18 cellular contexts compared by ENCODE assay signal in the genomic region with DNA sequence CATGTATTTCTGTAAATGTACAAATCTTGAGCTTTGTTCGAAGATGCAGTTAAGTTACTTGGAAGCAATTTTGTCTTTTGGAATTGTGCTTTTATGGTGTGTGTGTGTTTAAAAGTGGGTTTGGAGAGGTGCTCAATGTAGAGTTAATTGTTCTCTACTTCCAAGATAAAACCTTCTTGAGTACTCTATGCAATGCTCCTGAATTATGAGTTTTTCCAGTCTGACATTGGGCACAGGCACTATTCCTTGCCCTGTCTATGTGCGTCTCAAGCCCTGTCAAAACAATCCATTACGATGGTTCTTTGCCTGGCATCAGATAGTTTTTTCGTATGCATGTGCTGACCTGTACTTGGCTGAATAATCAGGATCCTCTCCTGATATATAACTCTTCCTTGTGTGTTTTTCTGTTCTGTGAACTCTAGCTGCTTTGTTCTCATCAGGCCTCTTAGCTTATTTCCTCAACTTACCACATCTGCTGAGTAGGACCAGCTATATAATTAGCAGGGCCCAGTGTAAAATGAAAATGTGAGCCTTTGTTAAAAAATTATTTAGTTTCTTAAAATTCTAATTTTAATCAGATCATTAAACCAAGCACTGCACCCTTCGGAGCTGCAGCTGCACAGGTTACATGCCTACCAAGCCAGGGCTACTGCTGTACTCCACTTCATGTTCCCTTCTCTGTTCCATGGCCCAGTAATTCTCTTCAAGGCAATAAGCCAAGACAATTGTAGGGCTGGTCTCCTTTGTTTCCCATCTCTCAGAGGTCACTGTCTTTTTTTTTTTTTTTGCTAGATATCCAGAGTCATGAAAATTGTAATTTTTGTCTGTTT.
DNase-seq lines count a peak whose midpoint lies in the region; ATAC-seq and TF ChIP-seq lines count a peak whose summit lies in the region.
"Had no signal": no experiment of that assay in that cellular context is flagged by ENCODE, and none has a peak within 500 bp of the region (broad histone marks: within the 10 kb centered on the region; RNA-seq: fewer than 3 reads in every experiment).

No MANE protein-coding gene starts in this region.

- peaks cover 25% of the 10 kb centered on the region for H3K4me1 ChIP-seq in RWPE2 (ENCODE audit: insufficient read depth, poor library complexity, severe bottlenecking)
- H3K4me1 ChIP-seq: HAP-1 had no signal

- DNase-seq in NCI-H2227 (lab: John Stamatoyannopoulos, UW; ENCODE audit: unreplicated experiment) (peak; percentile 7), NCI-H2227 treated with DMSO at 0.1 percent for 48 hours (lab: John Stamatoyannopoulos, UW) (no peak), RWPE2 (ENCODE audit: low spot score) (no peak), immature natural killer cell (no peak), renal cortical epithelial cell (ENCODE audit: low read depth) (peak; percentile 31), ACHN (no peak), left cardiac atrium (no peak), SIG-M5 treated with dmso at 0.1 percent for 504 hours (lab: John Stamatoyannopoulos, UW; ENCODE audit: unreplicated experiment) (no peak)
- DNase-seq: activated CD4-positive, alpha-beta T cell treated with anti-CD3 and anti-CD28 coated beads, Interleukin-2, amount 50 U/mL, for 1 hour; activated T-cell treated with anti-CD3 and anti-CD28 coated beads, Interleukin-2, amount 50 U/mL, for 4 hours; CD8-positive, alpha-beta memory T cell; central memory CD4-positive, alpha-beta T cell; gastrocnemius medialis; SHP77; stimulated activated CD4-positive, alpha-beta T cell treated with anti-CD3 and anti-CD28 coated beads, Interleukin-4, amount 100 ng/mL, for 4 hours had no signal

- intact Hi-C loops in left cardiac atrium (cut with DNase I) = no loop called here

- H3K27me3 ChIP-seq in RWPE2 (ENCODE audit: insufficient read depth, poor library complexity, severe bottlenecking) = no peaks in the 10 kb centered on the region
- H3K27me3 ChIP-seq: gastrocnemius medialis had no signal

- no peak overlapping the region for H3K4me3 ChIP-seq in RWPE2 (ENCODE audit: severe bottlenecking)
- H3K4me3 ChIP-seq: gastrocnemius medialis, GM12878, HAP-1, thoracic aorta had no signal

- peaks cover 8% of the 10 kb centered on the region for H3K9me3 ChIP-seq in RWPE2 (ENCODE audit: severe bottlenecking)
- H3K9me3 ChIP-seq: HAP-1 had no signal

- TF ChIP-seq CTCF in RWPE2 (IDR thresholded peaks at IDR 0.05; ENCODE audit: poor library complexity, severe bottlenecking) = no peak

- H3K36me3 ChIP-seq in RWPE2 (ENCODE audit: low read depth) = no peaks in the 10 kb centered on the region; the same call in 1 of the 2 replicates
- H3K36me3 ChIP-seq: gastrocnemius medialis, HAP-1, thoracic aorta had no signal

- ATAC-seq in RWPE2 (ENCODE audit: low read depth) = peak; percentile 71
- no peak for ATAC-seq in left cardiac atrium
- ATAC-seq: activated T-cell treated with anti-CD3 and anti-CD28 coated beads, Interleukin-2, amount 50 U/mL, for 4 hours; gastrocnemius medialis; GM12878 had no signal

- H3K27ac Mint-ChIP-seq in immature natural killer cell = peak overlapping the region in 4 of 6 donors; percentile 7 to 44 (median 25)

- no peak overlapping the region for H3K27ac ChIP-seq in RWPE2 (ENCODE audit: poor library complexity, severe bottlenecking)
- H3K27ac ChIP-seq: gastrocnemius medialis, thoracic aorta had no signal

- in situ Hi-C loops in ACHN (cut with HindIII; ENCODE audit: low pct_ligation_motif_present, low pct_unique_long_range_greater_than_20kb, low sequenced_read_pairs) = no loop called here

- peaks cover 61 to 82% of the 10 kb centered on the region in 2 donors for H3K4me1 Mint-ChIP-seq in immature natural killer cell

- peaks cover 0 to 10% (median 4%) of the 10 kb centered on the region in 3 donors for H3K36me3 Mint-ChIP-seq in immature natural killer cell

- H3K9me3 Mint-ChIP-seq in immature natural killer cell = peaks cover 0 to 11% (median 0%) of the 10 kb centered on the region in 6 donors
- H3K9me3 Mint-ChIP-seq: activated T-cell treated with anti-CD3 and anti-CD28 coated beads, Interleukin-2, amount 50 U/mL, for 4 hours had no signal

- peak overlapping the region in 1 of 5 donors; percentile 41 for H3K4me3 Mint-ChIP-seq in immature natural killer cell
- H3K4me3 Mint-ChIP-seq: activated T-cell treated with anti-CD3 and anti-CD28 coated beads, Interleukin-2, amount 50 U/mL, for 4 hours had no signal

- peaks cover 1 to 4% (median 2%) of the 10 kb centered on the region in 3 donors for H3K27me3 Mint-ChIP-seq in immature natural killer cell (ENCODE audit: low read depth in 3 of 3)
- H3K27me3 Mint-ChIP-seq: CD8-positive, alpha-beta memory T cell had no signal

Comparison
In these comparisons a context has a peak if more than half of its experiments do, and no peak if none do; other contexts are left out.
1. DNase-seq: peak in NCI-H2227 (single experiment) and renal cortical epithelial cell (single experiment); none in NCI-H2227 treated with DMSO at 0.1 percent for 48 hours (single experiment), RWPE2 (single experiment), immature natural killer cell (0 of 3), ACHN (single experiment), left cardiac atrium (single experiment) and SIG-M5 treated with dmso at 0.1 percent for 504 hours (single experiment).